Comparison of ENCODE assay signal across 8 cellular contexts in the genomic region with DNA sequence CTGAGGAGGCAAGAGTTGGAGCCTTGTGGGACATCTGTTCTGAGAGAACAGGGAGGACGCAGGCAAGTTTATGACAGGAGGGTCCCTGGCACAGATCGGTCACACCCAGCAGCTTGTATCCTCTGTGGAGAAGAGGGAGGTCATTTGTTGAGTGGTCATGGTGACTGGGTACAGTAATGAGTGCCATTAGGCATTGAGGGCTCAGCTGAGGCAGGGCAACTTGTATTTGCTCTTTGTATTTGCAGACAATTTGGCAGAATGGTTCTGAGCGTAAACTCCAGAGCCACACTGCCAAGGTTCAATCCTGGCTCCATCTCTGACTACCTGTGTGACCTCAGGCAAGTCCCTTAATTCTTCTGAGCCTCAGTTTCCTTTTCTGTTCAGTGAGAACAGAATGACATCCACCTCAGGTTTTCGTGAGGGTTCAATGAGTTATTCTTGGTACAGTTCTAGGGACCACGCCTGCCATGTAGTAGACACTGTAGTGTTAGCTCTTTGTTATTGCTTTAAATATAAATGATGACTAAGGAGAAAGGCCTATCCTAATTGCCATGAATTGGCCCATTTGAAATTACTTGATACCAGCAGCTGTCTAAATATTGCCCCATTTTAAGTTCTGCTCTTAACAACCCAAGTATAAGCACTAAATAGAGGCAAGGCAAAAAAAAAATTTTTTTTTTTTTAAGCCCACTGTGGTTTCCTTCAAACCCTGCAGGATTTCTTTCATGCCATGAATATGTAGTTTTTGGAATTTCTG.
DNase-seq lines count a peak whose midpoint lies in the region; ATAC-seq and TF ChIP-seq lines count a peak whose summit lies in the region.

No MANE protein-coding gene starts in this region.

- no peaks in the 10 kb centered on the region for H3K9me3 ChIP-seq in CD4-positive, alpha-beta T cell (ENCODE audit: control insufficient read depth, low read length)
- H3K9me3 ChIP-seq in KOPT-K1 (ENCODE audit: insufficient read depth, low read length, poor library complexity, severe bottlenecking), result peaks cover 11% of the 10 kb centered on the region
- no peaks in the 10 kb centered on the region for H3K9me3 ChIP-seq in naive thymus-derived CD4-positive, alpha-beta T cell (ENCODE audit: control insufficient read depth in 2 of 3, low read length in 3 of 3)

- H3K4me3 Mint-ChIP-seq in CD4-positive, alpha-beta T cell, result peak overlapping the region; percentile 45
- H3K4me3 Mint-ChIP-seq in naive thymus-derived CD4-positive, alpha-beta T cell, result peak overlapping the region; percentile 55 to 78 (median 66)

- no peak for DNase-seq in CD4-positive, alpha-beta T cell
- DNase-seq in activated naive CD4-positive, alpha-beta T cell treated with anti-CD3 and anti-CD28 coated beads, Interleukin-2, amount 50 U/mL, for 72 hours (ENCODE audit: low spot score in 2 of 2), result no peak
- no peak for DNase-seq in naive thymus-derived CD4-positive, alpha-beta T cell
- DNase-seq in T1000 (lab: John Stamatoyannopoulos, UW), result no peak
- DNase-seq in kidney glomerular epithelial cell (lab: John Stamatoyannopoulos, UW), result no peak

- ATAC-seq in CD4-positive, alpha-beta T cell (ENCODE audit: poor library complexity), result peak; percentile 2
- ATAC-seq in activated naive CD4-positive, alpha-beta T cell treated with anti-CD3 and anti-CD28 coated beads, Interleukin-2, amount 50 U/mL, for 72 hours, result no peak
- peak; percentile 0 for ATAC-seq in naive thymus-derived CD4-positive, alpha-beta T cell
- no peak for ATAC-seq in GM18511 (IDR thresholded peaks at IDR 0.05; ENCODE audit: unreplicated experiment)
- ATAC-seq in HG02973 (IDR thresholded peaks at IDR 0.05; ENCODE audit: unreplicated experiment), result no peak

- intact Hi-C loops in CD4-positive, alpha-beta T cell (cut with DNase I, micrococcal nuclease), result loop anchor here in 1 of 2 experiments (5.0 kb wide), 1 partner anchor 36 kb away; no protein-coding TSS in a partner anchor
- intact Hi-C loops in naive thymus-derived CD4-positive, alpha-beta T cell (cut with micrococcal nuclease), result loop anchor here (1.0 to 5.0 kb wide), 3 partner anchors 34 to 215 kb away; no protein-coding TSS in a partner anchor

- no peaks in the 10 kb centered on the region for H3K27me3 Mint-ChIP-seq in CD4-positive, alpha-beta T cell
- no peaks in the 10 kb centered on the region for H3K27me3 Mint-ChIP-seq in naive thymus-derived CD4-positive, alpha-beta T cell

- H3K4me1 Mint-ChIP-seq in CD4-positive, alpha-beta T cell (ENCODE audit: low read depth), result peaks cover 77% of the 10 kb centered on the region
- H3K4me1 Mint-ChIP-seq in naive thymus-derived CD4-positive, alpha-beta T cell, result peaks cover 32 to 59% (median 55%) of the 10 kb centered on the region in 7 donors

- H3K36me3 Mint-ChIP-seq in CD4-positive, alpha-beta T cell (ENCODE audit: low read depth), result peaks cover 26% of the 10 kb centered on the region
- H3K36me3 Mint-ChIP-seq in activated naive CD4-positive, alpha-beta T cell treated with anti-CD3 and anti-CD28 coated beads, Interleukin-2, amount 50 U/mL, for 72 hours, result peaks cover 13 to 43% of the 10 kb centered on the region in 2 donors
- H3K36me3 Mint-ChIP-seq in naive thymus-derived CD4-positive, alpha-beta T cell, result peaks cover 8 to 27% (median 13%) of the 10 kb centered on the region in 5 donors

- peak overlapping the region; percentile 95 for H3K27ac Mint-ChIP-seq in CD4-positive, alpha-beta T cell
- H3K27ac Mint-ChIP-seq in activated naive CD4-positive, alpha-beta T cell treated with anti-CD3 and anti-CD28 coated beads, Interleukin-2, amount 50 U/mL, for 72 hours, result peak overlapping the region; percentile 82 to 95
- peak overlapping the region; percentile 92 to 99 (median 97) for H3K27ac Mint-ChIP-seq in naive thymus-derived CD4-positive, alpha-beta T cell

- CTCF ChIA-PET in CD4-positive, alpha-beta T cell (lab: Charles Lee), result interaction anchor here (0.9 to 2.6 kb wide), 6 partner anchors 19 to 296 kb away, joined by 3 to 7 read pairs (median 4); no protein-coding TSS in a partner anchor
- CTCF ChIA-PET in naive thymus-derived CD4-positive, alpha-beta T cell (lab: Charles Lee), result interaction anchor here (0.7 to 1.5 kb wide), 6 partner anchors 25 to 297 kb away, joined by 3 to 7 read pairs (median 4); no protein-coding TSS in a partner anchor

- H3K9me3 Mint-ChIP-seq in CD4-positive, alpha-beta T cell, result no peaks in the 10 kb centered on the region
- peaks cover 7 to 10% of the 10 kb centered on the region in 2 donors for H3K9me3 Mint-ChIP-seq in activated naive CD4-positive, alpha-beta T cell treated with anti-CD3 and anti-CD28 coated beads, Interleukin-2, amount 50 U/mL, for 72 hours
- H3K9me3 Mint-ChIP-seq in naive thymus-derived CD4-positive, alpha-beta T cell, result peaks cover 0 to 5% (median 2%) of the 10 kb centered on the region in 11 donors

- POLR2A ChIA-PET in CD4-positive, alpha-beta T cell (lab: Charles Lee), result interaction anchor here (0.7 to 5.7 kb wide), 23 partner anchors 8 to 284 kb away, joined by 3 to 86 read pairs (median 7); partner anchors contain the start of genes BORCS5, DUSP16 and GPR19
- POLR2A ChIA-PET in naive thymus-derived CD4-positive, alpha-beta T cell (lab: Charles Lee), result interaction anchor here (0.7 to 4.7 kb wide), 19 partner anchors 8 to 1943 kb away, joined by 3 to 24 read pairs (median 4); partner anchors contain the start of genes BORCS5 and DUSP16

- peaks cover 15% of the 10 kb centered on the region for H3K36me3 ChIP-seq in KOPT-K1 (ENCODE audit: insufficient read depth, low read length)
- no peaks in the 10 kb centered on the region for H3K36me3 ChIP-seq in naive thymus-derived CD4-positive, alpha-beta T cell (ENCODE audit: control insufficient read depth in 2 of 3, insufficient read depth in 3 of 3, low read length in 3 of 3)

- TF ChIP-seq CTCF in CD4-positive, alpha-beta T cell (IDR thresholded peaks at IDR 0.05), result no peak

- peak overlapping the region; percentile 83 for H3K27ac ChIP-seq in CD4-positive, alpha-beta T cell (ENCODE audit: low read depth, low read length)
- peak overlapping the region; percentile 76 for H3K27ac ChIP-seq in KOPT-K1 (ENCODE audit: low read depth, low read length, poor library complexity, severe bottlenecking)
- peak overlapping the region; percentile 61 for H3K27ac ChIP-seq in naive thymus-derived CD4-positive, alpha-beta T cell (ENCODE audit: low read depth, low read length)

- peaks cover 47 to 54% of the 10 kb centered on the region in 2 donors for H3K4me1 ChIP-seq in naive thymus-derived CD4-positive, alpha-beta T cell (ENCODE audit: control insufficient read depth in 2 of 2, insufficient read depth in 2 of 2, low read length in 2 of 2)

- no peaks in the 10 kb centered on the region for H3K27me3 ChIP-seq in CD4-positive, alpha-beta T cell (ENCODE audit: control insufficient read depth, insufficient read depth, low read length)
- H3K27me3 ChIP-seq in naive thymus-derived CD4-positive, alpha-beta T cell (ENCODE audit: control insufficient read depth in 2 of 2, insufficient read depth in 2 of 2, low read length in 2 of 2), result no peaks in the 10 kb centered on the region

- H3K4me3 ChIP-seq in naive thymus-derived CD4-positive, alpha-beta T cell (ENCODE audit: low read length), result peak overlapping the region; percentile 4

Comparison
In these comparisons a context has a peak if more than half of its experiments do, and no peak if none do; other contexts are left out.
1. ATAC-seq: peak in CD4-positive, alpha-beta T cell (single experiment) and naive thymus-derived CD4-positive, alpha-beta T cell (single experiment); none in activated naive CD4-positive, alpha-beta T cell treated with anti-CD3 and anti-CD28 coated beads, Interleukin-2, amount 50 U/mL, for 72 hours (0 of 2), GM18511 (single experiment) and HG02973 (single experiment).
2. Peak in every context shown above with its lines, with median percentiles within 50 percentile points of each other: H3K27ac ChIP-seq and H3K27ac Mint-ChIP-seq.